Comparison of ENCODE assay signal across 15 cellular contexts in genomic region chr1:19033926-19034680, GRCh38.
A peak's percentile ranks its signal among the peaks of the same experiment; 100 is the strongest.
DNase-seq lines count a peak whose midpoint lies in the region; ATAC-seq and TF ChIP-seq lines count a peak whose summit lies in the region.
"Had no signal": no experiment of that assay in that cellular context is flagged by ENCODE, and none has a peak within 500 bp of the region (broad histone marks: within the 10 kb centered on the region; RNA-seq: fewer than 3 reads in every experiment).

No MANE protein-coding gene starts in this region.

- peak; percentile 72 for DNase-seq in AG08395 (ENCODE audit: low spot score)
- peak; percentile 92 for DNase-seq in HK-2 (ENCODE audit: unreplicated experiment)
- peak; percentile 90 for DNase-seq in astrocyte of the hippocampus (ENCODE audit: low read depth, low spot score)
- DNase-seq in lower leg skin (ENCODE audit: low spot score in 2 of 2): peak; percentile 71 to 85
- DNase-seq in G401 (ENCODE audit: low spot score): no peak
- no peak for DNase-seq in hippocampal formation (lab: John Stamatoyannopoulos, UW)
- no peak for DNase-seq in mesenteric fat pad (ENCODE audit: low spot score)
- DNase-seq: activated CD8-positive, alpha-beta memory T cell treated with anti-CD3 and anti-CD28 coated beads, Interleukin-2, amount 10 ng/mL, durations not matched to agents 7 days and 5 days; dermis blood vessel endothelial cell; GF-D8; glutamatergic neuron; left ventricle myocardium superior; NCI-H1105 treated with DMSO at 0.1 percent for 48 hours; NCI-H510A had no signal

- intact Hi-C loops in lower leg skin (cut with DNase I; ENCODE audit: low total_unique reads): no loop called here

- no peak for ATAC-seq in GM21360 (IDR thresholded peaks at IDR 0.05; ENCODE audit: unreplicated experiment)
- ATAC-seq: activated CD8-positive, alpha-beta memory T cell treated with anti-CD3 and anti-CD28 coated beads, Interleukin-2, amount 10 ng/mL, durations not matched to agents 7 days and 5 days; left ventricle myocardium superior had no signal

- in situ Hi-C loops in G401 (cut with HindIII; ENCODE audit: low sequenced_read_pairs): no loop called here

- 41 to 45% methylated on average over 22 of the region's 22 CpGs for WGBS in lower leg skin, 2 donors

- no peak for TF ChIP-seq POLR2A in lower leg skin (IDR thresholded peaks at IDR 0.05)

- H3K4me3 ChIP-seq in lower leg skin (ENCODE audit: low read depth, poor library complexity, severe bottlenecking): no peak overlapping the region

- TF ChIP-seq CTCF in lower leg skin (IDR thresholded peaks at IDR 0.05): no peak

Comparison
In these comparisons a context has a peak if more than half of its experiments do, and no peak if none do; other contexts are left out.
1. DNase-seq: peak in AG08395 (single experiment), HK-2 (single experiment), astrocyte of the hippocampus (single experiment) and lower leg skin (2 of 2); none in G401 (single experiment), hippocampal formation (0 of 2) and mesenteric fat pad (single experiment).